8 cellular contexts compared by ENCODE assay signal in genomic region chr18:67199993-67200617, GRCh38.
DNase-seq lines count a peak whose midpoint lies in the region; ATAC-seq and TF ChIP-seq lines count a peak whose summit lies in the region.

No MANE protein-coding gene starts in this region.

- H3K36me3 ChIP-seq in DND-41 (ENCODE audit: insufficient read depth, low read length), result no peaks in the 10 kb centered on the region

- ATAC-seq in DND-41 (ENCODE audit: insufficient read depth, low read depth), result peak; percentile 85
- peak; percentile 93 for ATAC-seq in GM19452 (IDR thresholded peaks at IDR 0.05; ENCODE audit: unreplicated experiment)
- peak; percentile 95 for ATAC-seq in HG03432 (IDR thresholded peaks at IDR 0.05; ENCODE audit: unreplicated experiment)
- ATAC-seq in left colon, result peak; percentile 66

- H4K20me1 ChIP-seq in DND-41 (ENCODE audit: insufficient read depth, low read length), result no peaks in the 10 kb centered on the region

- no peak overlapping the region for H3K4me3 ChIP-seq in DND-41 (ENCODE audit: low read depth in 1 of 2, low read length in 2 of 2)

- H3K27ac ChIP-seq in DND-41 (ENCODE audit: low read length), result no peak overlapping the region

- H3K9ac ChIP-seq in DND-41 (ENCODE audit: low read depth, low read length), result no peak overlapping the region

- H3K4me1 ChIP-seq in DND-41 (ENCODE audit: insufficient read depth, low read length), result no peaks in the 10 kb centered on the region

- no peak overlapping the region for H2AFZ ChIP-seq in DND-41 (ENCODE audit: low read depth, low read length)

- H3K27me3 ChIP-seq in DND-41 (ENCODE audit: insufficient read depth, low read length, poor library complexity), result no peaks in the 10 kb centered on the region

- intact Hi-C loops in left colon (cut with DNase I, micrococcal nuclease), result no loop called here

- H3K9me3 ChIP-seq in DND-41 (ENCODE audit: insufficient read depth, low read length, severe bottlenecking), result no peaks in the 10 kb centered on the region

- no peaks in the 10 kb centered on the region for H3K79me2 ChIP-seq in DND-41 (ENCODE audit: insufficient read depth, low read length)

- DNase-seq in DND-41 (no peak), NCI-H345 treated with DMSO at 0.1 percent for 48 hours (lab: John Stamatoyannopoulos, UW; ENCODE audit: unreplicated experiment) (peak; percentile 73), brain pericyte (ENCODE audit: low read depth, low spot score) (peak; percentile 40), left colon (no peak), amniotic stem cell (lab: John Stamatoyannopoulos, UW) (no peak), GF-D8 (lab: John Stamatoyannopoulos, UW) (no peak)

- H3K4me2 ChIP-seq in DND-41 (ENCODE audit: insufficient read depth, low read length), result no peak overlapping the region

- peak; percentile 75 for TF ChIP-seq CTCF in DND-41 (IDR thresholded peaks at IDR 0.05; ENCODE audit: borderline replicate concordance, extremely low read depth, low read length, poor library complexity, severe bottlenecking)

Comparison
In these comparisons a context has a peak if more than half of its experiments do, and no peak if none do; other contexts are left out.
1. DNase-seq: peak in NCI-H345 treated with DMSO at 0.1 percent for 48 hours (single experiment) and brain pericyte (single experiment); none in DND-41 (single experiment), left colon (0 of 2), amniotic stem cell (single experiment) and GF-D8 (single experiment).
2. Peak in every context shown above with its lines, with median percentiles within 50 percentile points of each other: ATAC-seq.